ENCODE assay signal across 9 cellular contexts in genomic region chr7:27167170-27167505, GRCh38. TPM values are rescaled to one million over a fixed set of nuclear protein-coding genes. Genes with fewer than 3 reads are reported as not detected.
DNase-seq lines count a peak whose midpoint lies in the region; ATAC-seq and TF ChIP-seq lines count a peak whose summit lies in the region.
"Had no signal": no experiment of that assay in that cellular context is flagged by ENCODE, and none has a peak within 500 bp of the region (broad histone marks: within the 10 kb centered on the region; RNA-seq: fewer than 3 reads in every experiment).

No MANE protein-coding gene starts in this region.

- H3K9me2 ChIP-seq in OCI-LY7 (ENCODE audit: insufficient read depth, low read length): no peaks in the 10 kb centered on the region

- CTCF ChIA-PET in OCI-LY7 (lab: Charles Lee; ENCODE audit: unreplicated experiment): no interaction called here

- peak overlapping the region; percentile 91 to 98 for H3K9ac ChIP-seq in colonic mucosa (ENCODE audit: low read depth in 2 of 2, low read length in 2 of 2)

- H3K4me3 ChIP-seq in colonic mucosa (peak overlapping the region; percentile 64), OCI-LY7 (ENCODE audit: low read depth, low read length, poor library complexity, severe bottlenecking) (no peak overlapping the region)
- H3K4me3 ChIP-seq: cardiac muscle cell had no signal

- POLR2A ChIA-PET in OCI-LY7 (lab: Charles Lee): no interaction called here

- H3K9me3 ChIP-seq in colonic mucosa: no peaks in the 10 kb centered on the region
- H3K9me3 ChIP-seq in OCI-LY7 (ENCODE audit: low read length): no peaks in the 10 kb centered on the region

- H3K79me2 ChIP-seq in OCI-LY7 (ENCODE audit: insufficient read depth, low read depth, low read length): no peaks in the 10 kb centered on the region

- H3K4me2 ChIP-seq in OCI-LY7 (ENCODE audit: low read length): no peak overlapping the region

- intact Hi-C loops in colonic mucosa (cut with DNase I): loop anchor here (5.0 kb wide), 1 partner anchor 1310 kb away; no protein-coding TSS in a partner anchor
- intact Hi-C loops in posterior vena cava (cut with DNase I): loop anchor here (10.0 kb wide), 4 partner anchors 792 to 1312 kb away; partner anchors contain the start of genes CBX3 (in 1 of the 2) and HNRNPA2B1 (in 1 of the 2)
- intact Hi-C loops in OCI-LY7 (cut with micrococcal nuclease; ENCODE audit: unreplicated experiment): no loop called here

- no peak overlapping the region for H2AFZ ChIP-seq in OCI-LY7 (ENCODE audit: low read length)

- no peaks in the 10 kb centered on the region for H3K36me3 ChIP-seq in colonic mucosa
- no peaks in the 10 kb centered on the region for H3K36me3 ChIP-seq in OCI-LY7 (ENCODE audit: insufficient read depth, low read length)
- H3K36me3 ChIP-seq: cardiac muscle cell had no signal

- H3K4me1 ChIP-seq in colonic mucosa (no peaks in the 10 kb centered on the region), OCI-LY7 (ENCODE audit: insufficient read depth, low read length, poor library complexity, severe bottlenecking) (no peaks in the 10 kb centered on the region)

- ATAC-seq in HG02678 (IDR thresholded peaks at IDR 0.05; ENCODE audit: unreplicated experiment): no peak
- ATAC-seq in HG03045 (IDR thresholded peaks at IDR 0.05; ENCODE audit: unreplicated experiment): no peak

- DNase-seq in COR-L47 (lab: John Stamatoyannopoulos, UW) (peak; percentile 22), HS-5 (ENCODE audit: low read depth) (peak; percentile 54), colonic mucosa (no peak), posterior vena cava (ENCODE audit: low spot score) (peak; percentile 83), OCI-LY7 (ENCODE audit: low spot score) (no peak), DMS53 treated with DMSO at 0.1 percent for 48 hours (lab: John Stamatoyannopoulos, UW; ENCODE audit: unreplicated experiment) (no peak)

- H3K27ac ChIP-seq in colonic mucosa (peak overlapping the region; percentile 94), OCI-LY7 (ENCODE audit: low read depth, low read length, poor library complexity, severe bottlenecking) (no peak overlapping the region)
- H3K27ac ChIP-seq: cardiac muscle cell had no signal

- H4K20me1 ChIP-seq in OCI-LY7 (ENCODE audit: insufficient read depth, low read length): no peaks in the 10 kb centered on the region

- TF ChIP-seq CTCF in colonic mucosa (IDR thresholded peaks at IDR 0.05): no peak
- TF ChIP-seq CTCF in OCI-LY7 (conservative IDR thresholded peaks at IDR 0.05; ENCODE audit: low read length): no peak

- no TSS peak for BruUV-seq in OCI-LY7 (replicated peaks; lab: Mats Ljungman, UMichigan)

- H3K27me3 ChIP-seq in colonic mucosa: peaks cover 7% of the 10 kb centered on the region

RNA-seq across cellular contexts. Expression of gene HOXA9, which starts 1.8 kb away (rescaled TPM):
- 10 to 100 TPM; 19.5 to 22.1 TPM for total RNA-seq in colonic mucosa
- total RNA-seq in posterior vena cava: 1 to 10 TPM; 7.4 TPM
- not detected in 2 replicates for total RNA-seq in OCI-LY7 (2014; rRNA removed; shearing (Covaris generic))
- not detected in 2 replicates for total RNA-seq in OCI-LY7 (2022)
- total RNA-seq: cardiac muscle cell had no signal

RNA-seq across cellular contexts. Expression of gene HOXA10, which starts 7.0 kb away (rescaled TPM):
- total RNA-seq in colonic mucosa (10 to 100 TPM; 25.4 to 26.0 TPM), posterior vena cava (1 to 10 TPM; 8.9 to 9.2 TPM), OCI-LY7 (2022) (not detected in 2 replicates)
- not detected in 2 replicates for total RNA-seq in OCI-LY7 (2014; rRNA removed; shearing (Covaris generic))
- total RNA-seq: cardiac muscle cell had no signal

RNA-seq across cellular contexts. Expression of gene HOXA7, which starts 10.7 kb away (rescaled TPM):
- total RNA-seq in colonic mucosa (10 to 100 TPM; 21.9 to 24.4 TPM), posterior vena cava (1 to 10 TPM; 6.2 to 6.7 TPM), OCI-LY7 (2022) (0.42 and 1.2 TPM in 2 replicates)
- total RNA-seq in OCI-LY7 (2014; rRNA removed; shearing (Covaris generic)): 4.1 and 6.0 TPM in 2 replicates
- total RNA-seq: cardiac muscle cell had no signal

RNA-seq across cellular contexts. Expression of gene HOXA3, which starts 14.8 kb away (rescaled TPM):
- total RNA-seq in colonic mucosa (10 to 100 TPM; 13.3 to 14.1 TPM), posterior vena cava (1 to 10 TPM; 7.2 to 9.3 TPM), OCI-LY7 (2022) (2.6 and 2.7 TPM in 2 replicates)
- 0.41 TPM in 1 of 2 replicates, not detected in the other for total RNA-seq in OCI-LY7 (2014; rRNA removed; shearing (Covaris generic))

RNA-seq across cellular contexts. Expression of gene HOXA11, which starts 17.9 kb away (rescaled TPM):
- total RNA-seq in colonic mucosa (1 to 10 TPM; 2.9 to 3.7 TPM), posterior vena cava (1 to 10 TPM in 1 of 2 donors, under 1 TPM in 1; 0.51 to 1.1 TPM), OCI-LY7 (2022) (not detected in 2 replicates)
- total RNA-seq in OCI-LY7 (2014; rRNA removed; shearing (Covaris generic)): not detected in 2 replicates
- total RNA-seq: cardiac muscle cell had no signal

Comparison
In these comparisons a context has a peak if more than half of its experiments do, and no peak if none do; other contexts are left out.
1. DNase-seq: peak in COR-L47 (single experiment), HS-5 (single experiment) and posterior vena cava (single experiment); none in colonic mucosa (single experiment), OCI-LY7 (single experiment) and DMS53 treated with DMSO at 0.1 percent for 48 hours (single experiment).
2. RNA of gene HOXA9, which starts 1.8 kb away (total RNA-seq): 19.5 to 22.1 TPM in colonic mucosa and 7.4 TPM in posterior vena cava; not detected in OCI-LY7; every median in the first group is over 4 times any median in the second.
3. RNA of gene HOXA10, which starts 7.0 kb away (total RNA-seq): 25.4 to 26.0 TPM in colonic mucosa and 8.9 to 9.2 TPM in posterior vena cava; not detected in OCI-LY7; every median in the first group is over 4 times any median in the second.